Comparison of ENCODE assay signal across 8 cellular contexts in the genomic region with DNA sequence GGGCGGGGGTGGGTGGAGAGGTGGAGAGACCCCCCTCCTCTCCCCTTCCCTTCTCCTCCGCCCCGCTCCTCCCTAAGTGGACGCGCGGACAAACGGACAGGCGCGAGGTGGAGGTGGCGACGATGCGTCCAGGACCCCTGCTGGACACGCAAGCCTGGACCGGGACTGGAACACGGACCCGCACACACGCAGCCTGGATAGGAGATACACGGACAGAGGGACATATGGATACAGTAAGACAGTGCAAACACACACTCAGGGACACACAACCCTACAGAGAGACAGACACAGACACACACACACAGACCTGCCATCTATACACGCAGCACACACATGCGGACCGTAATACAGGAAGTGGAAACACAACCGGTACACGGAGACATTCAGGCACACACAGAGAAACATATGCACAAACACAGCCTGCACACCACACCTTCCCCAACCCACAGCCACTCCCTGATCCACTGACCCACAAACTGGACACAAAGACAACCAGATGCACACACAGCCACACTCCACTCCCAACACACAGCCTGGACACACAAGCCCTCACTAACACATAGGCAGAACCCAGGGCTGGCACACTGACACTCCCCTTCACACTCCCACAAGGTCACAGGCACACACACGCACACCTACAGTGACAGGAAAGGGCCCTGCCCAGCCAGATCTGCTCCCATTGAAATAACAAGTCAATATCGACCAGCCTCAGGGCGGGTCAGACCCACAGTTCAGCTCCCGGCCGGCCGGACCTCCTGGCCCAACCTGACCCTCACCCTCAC. TPM values are rescaled to one million over a fixed set of nuclear protein-coding genes. Genes with fewer than 3 reads are reported as not detected.
DNase-seq lines count a peak whose midpoint lies in the region; ATAC-seq and TF ChIP-seq lines count a peak whose summit lies in the region.

No MANE protein-coding gene starts in this region.

- H3K4me3 Mint-ChIP-seq in activated CD4-positive, alpha-beta memory T cell treated with anti-CD3 and anti-CD28 coated beads, Interleukin-2, amount 10 ng/mL, durations not matched to agents 7 days and 5 days: peak overlapping the region; percentile 83

- H3K4me1 ChIP-seq in cardiac muscle cell (ENCODE audit: low read depth): no peaks in the 10 kb centered on the region
- H3K4me1 ChIP-seq in upper lobe of right lung: peaks cover 12% of the 10 kb centered on the region

- H3K4me1 Mint-ChIP-seq in activated CD4-positive, alpha-beta memory T cell treated with anti-CD3 and anti-CD28 coated beads, Interleukin-2, amount 10 ng/mL, durations not matched to agents 7 days and 5 days: peaks cover 21% of the 10 kb centered on the region

- no peak for TF ChIP-seq CTCF in cardiac muscle cell (IDR thresholded peaks at IDR 0.05; ENCODE audit: low read depth, low read length)
- TF ChIP-seq CTCF in upper lobe of right lung (IDR thresholded peaks at IDR 0.05): no peak

- H3K9me3 Mint-ChIP-seq in activated CD4-positive, alpha-beta memory T cell treated with anti-CD3 and anti-CD28 coated beads, Interleukin-2, amount 10 ng/mL, durations not matched to agents 7 days and 5 days: no peaks in the 10 kb centered on the region

- peaks cover 100% of the 10 kb centered on the region for H3K27me3 ChIP-seq in cardiac muscle cell
- peaks cover 77% of the 10 kb centered on the region for H3K27me3 ChIP-seq in upper lobe of right lung

- no peaks in the 10 kb centered on the region for H3K9me3 ChIP-seq in cardiac muscle cell (ENCODE audit: low read depth)
- no peaks in the 10 kb centered on the region for H3K9me3 ChIP-seq in upper lobe of right lung

- H3K27ac Mint-ChIP-seq in activated CD4-positive, alpha-beta memory T cell treated with anti-CD3 and anti-CD28 coated beads, Interleukin-2, amount 10 ng/mL, durations not matched to agents 7 days and 5 days: no peak overlapping the region

- H3K4me3 ChIP-seq in cardiac muscle cell (peak overlapping the region; percentile 42), upper lobe of right lung (peak overlapping the region; percentile 50)

- peaks cover 37% of the 10 kb centered on the region for H3K27me3 Mint-ChIP-seq in activated CD4-positive, alpha-beta memory T cell treated with anti-CD3 and anti-CD28 coated beads, Interleukin-2, amount 10 ng/mL, durations not matched to agents 7 days and 5 days

- CTCF ChIA-PET in activated CD4-positive, alpha-beta memory T cell treated with anti-CD3 and anti-CD28 coated beads, Interleukin-2, amount 10 ng/mL, durations not matched to agents 7 days and 5 days (lab: Charles Lee): interaction anchor here (1.1 kb wide), 1 partner anchor 54 kb away, joined by 3 read pairs; no protein-coding TSS in a partner anchor

- intact Hi-C loops in cardiac septum (cut with DNase I) (no loop called here), upper lobe of right lung (cut with DNase I) (no loop called here)

- DNase-seq in cardiac muscle cell (ENCODE audit: low read depth in 1 of 2, low spot score in 1 of 2) (no peak), cardiac septum (ENCODE audit: low spot score) (no peak), left lobe of liver (ENCODE audit: low spot score) (no peak), upper lobe of right lung (no peak)
- peak; percentile 46 for DNase-seq in activated CD4-positive, alpha-beta memory T cell treated with anti-CD3 and anti-CD28 coated beads, Interleukin-2, amount 10 ng/mL, durations not matched to agents 7 days and 5 days

- peaks cover 4% of the 10 kb centered on the region for H3K36me3 Mint-ChIP-seq in activated CD4-positive, alpha-beta memory T cell treated with anti-CD3 and anti-CD28 coated beads, Interleukin-2, amount 10 ng/mL, durations not matched to agents 7 days and 5 days (ENCODE audit: low read depth)

- H3K27ac ChIP-seq in cardiac muscle cell (no peak overlapping the region), upper lobe of right lung (no peak overlapping the region)

- POLR2A ChIA-PET in activated CD4-positive, alpha-beta memory T cell treated with anti-CD3 and anti-CD28 coated beads, Interleukin-2, amount 10 ng/mL, durations not matched to agents 7 days and 5 days (lab: Charles Lee): interaction anchor here (0.7 to 2.3 kb wide), 6 partner anchors 13 to 44 kb away, joined by 3 to 7 read pairs (median 4); partner anchors contain the start of gene RABAC1

- H3K36me3 ChIP-seq in cardiac muscle cell (no peaks in the 10 kb centered on the region), upper lobe of right lung (no peaks in the 10 kb centered on the region)

- ATAC-seq in left lobe of liver (peak; percentile 59), upper lobe of right lung (peak; percentile 16), GM21576 (IDR thresholded peaks at IDR 0.05; ENCODE audit: unreplicated experiment) (no peak), GM21723 (IDR thresholded peaks at IDR 0.05; ENCODE audit: unreplicated experiment) (no peak), GM21390 (IDR thresholded peaks at IDR 0.05; ENCODE audit: unreplicated experiment) (no peak)

RNA-seq across cellular contexts. Expression of gene ERFL, which starts 0.7 kb away (rescaled TPM):
- total RNA-seq in cardiac muscle cell: 1.0 TPM in 1 of 2 replicates, not detected in the other
- polyA plus RNA-seq in cardiac muscle cell: 0.06 TPM in 1 of 2 replicates, not detected in the other
- total RNA-seq in cardiac septum: not detected
- 1 to 10 TPM; 1.5 to 1.7 TPM for total RNA-seq in activated CD4-positive, alpha-beta memory T cell treated with anti-CD3 and anti-CD28 coated beads, Interleukin-2, amount 10 ng/mL, durations not matched to agents 7 days and 5 days
- total RNA-seq in left lobe of liver: not detected
- total RNA-seq in upper lobe of right lung: 0.43 TPM

RNA-seq across cellular contexts. Expression of gene RABAC1, which starts 30.2 kb away (rescaled TPM):
- total RNA-seq in cardiac muscle cell: 151 and 212 TPM in 2 replicates
- 245 and 270 TPM in 2 replicates for polyA plus RNA-seq in cardiac muscle cell
- total RNA-seq in cardiac septum: 92.0 TPM
- total RNA-seq in activated CD4-positive, alpha-beta memory T cell treated with anti-CD3 and anti-CD28 coated beads, Interleukin-2, amount 10 ng/mL, durations not matched to agents 7 days and 5 days: 100 to 1,000 TPM in 1 of 2 experiments, 10 to 100 TPM in 1; 97.2 to 105 TPM
- 106 TPM for total RNA-seq in left lobe of liver
- 134 TPM for total RNA-seq in upper lobe of right lung

RNA-seq across cellular contexts. Expression of gene ARHGEF1, which starts 46.0 kb away (rescaled TPM):
- total RNA-seq in cardiac muscle cell (19.2 and 49.9 TPM in 2 replicates), cardiac septum (37.9 TPM), left lobe of liver (37.4 TPM), upper lobe of right lung (197 TPM)
- 40.1 and 68.1 TPM in 2 replicates for polyA plus RNA-seq in cardiac muscle cell
- total RNA-seq in activated CD4-positive, alpha-beta memory T cell treated with anti-CD3 and anti-CD28 coated beads, Interleukin-2, amount 10 ng/mL, durations not matched to agents 7 days and 5 days: 100 to 1,000 TPM; 657 TPM

RNA-seq across cellular contexts. Expression of gene CD79A, which starts 51.9 kb away (rescaled TPM):
- total RNA-seq in cardiac muscle cell (0.11 TPM in 1 of 2 replicates, not detected in the other), cardiac septum (not detected), left lobe of liver (0.55 TPM), upper lobe of right lung (1.4 TPM)
- polyA plus RNA-seq in cardiac muscle cell: 0.22 and 0.24 TPM in 2 replicates
- total RNA-seq in activated CD4-positive, alpha-beta memory T cell treated with anti-CD3 and anti-CD28 coated beads, Interleukin-2, amount 10 ng/mL, durations not matched to agents 7 days and 5 days: under 1 TPM; 0.35 to 0.38 TPM

Comparison
In these comparisons a context has a peak if more than half of its experiments do, and no peak if none do; other contexts are left out.
1. ATAC-seq: peak in left lobe of liver (single experiment) and upper lobe of right lung (single experiment); none in GM21576 (single experiment), GM21723 (single experiment) and GM21390 (single experiment).